8 cellular contexts compared by ENCODE assay signal in genomic region chr20:32091888-32092346, GRCh38. TPM values are rescaled to one million over a fixed set of nuclear protein-coding genes. Genes with fewer than 3 reads are reported as not detected.
DNase-seq lines count a peak whose midpoint lies in the region; ATAC-seq and TF ChIP-seq lines count a peak whose summit lies in the region.

No MANE protein-coding gene starts in this region.

- H4K20me1 ChIP-seq in SK-N-SH (ENCODE audit: insufficient read depth): no peaks in the 10 kb centered on the region

- H3K36me3 ChIP-seq in SK-N-SH (replicated peaks in 1 of 2; ENCODE audit: control insufficient read depth in 1 of 2, insufficient read depth in 2 of 2, low read length in 1 of 2): no peaks in the 10 kb centered on the region

- no peaks in the 10 kb centered on the region for H3K9me2 ChIP-seq in SK-N-SH

- TF ChIP-seq CTCF in GM12864 (IDR thresholded peaks at IDR 0.05; ENCODE audit: low read depth, low read length, missing control alignments) (peak; percentile 94), SK-N-SH (IDR thresholded peaks at IDR 0.05) (peak; percentile 95)

- no peaks in the 10 kb centered on the region; a peak in 1 of 4 replicates for H3K4me1 ChIP-seq in SK-N-SH (ENCODE audit: control insufficient read depth in 1 of 2, insufficient read depth in 2 of 2, low read depth in 1 of 2, low read length in 1 of 2)

- H3K79me2 ChIP-seq in SK-N-SH (ENCODE audit: insufficient read depth): no peaks in the 10 kb centered on the region

- peaks cover 10% of the 10 kb centered on the region; the same call in 1 of the 2 replicates for H3K27me3 ChIP-seq in SK-N-SH (ENCODE audit: insufficient read depth)

- no peak overlapping the region for H3K27ac ChIP-seq in SK-N-SH (ENCODE audit: low read depth in 2 of 2, low read length in 1 of 2)

- 11% methylated on average over 7 of the region's 7 CpGs for WGBS in SK-N-SH (ENCODE audit: low lambda C conversion rate)

- no peaks in the 10 kb centered on the region for H3F3A ChIP-seq in SK-N-SH (replicated peaks; ENCODE audit: insufficient read depth)

- H3K9me3 ChIP-seq in SK-N-SH: no peaks in the 10 kb centered on the region

- peak; percentile 75 for TF ChIP-seq RAD21 in SK-N-SH (IDR thresholded peaks at IDR 0.05; ENCODE audit: low read length)

- H3K4me2 ChIP-seq in SK-N-SH: no peak overlapping the region

- no peak overlapping the region for H3K9ac ChIP-seq in SK-N-SH

- ATAC-seq in HG02970 (IDR thresholded peaks at IDR 0.05; ENCODE audit: low FRiP score, unreplicated experiment): no peak

- intact Hi-C loops in posterior vena cava (cut with DNase I): no loop called here

- DNase-seq in GM12864 (ENCODE audit: low read depth) (peak; percentile 40), NCI-H1048 (lab: John Stamatoyannopoulos, UW) (peak; percentile 60), SK-N-SH (peak; percentile 82), glomerular endothelial cell (ENCODE audit: extremely low read depth, low read depth, low spot score) (peak; percentile 37), posterior vena cava (ENCODE audit: low spot score) (peak; percentile 92), ureter (ENCODE audit: low spot score) (peak; percentile 79)
- DNase-seq in activated naive CD4-positive, alpha-beta T cell (lab: John Stamatoyannopoulos, UW): peak; percentile 15 to 71 (median 50)

- no peak for TF ChIP-seq EP300 in SK-N-SH (IDR thresholded peaks at IDR 0.05; ENCODE audit: borderline replicate concordance in 1 of 2, low read depth in 1 of 2, low read length in 1 of 2)

- H3K4me3 ChIP-seq in GM12864 (ENCODE audit: low read depth, low read length) (no peak overlapping the region), SK-N-SH (ENCODE audit: low read depth in 2 of 2, low read length in 1 of 2) (peak overlapping the region in 1 of 2 experiments; percentile 50; a peak in 1 of 4 replicates)

- CTCF ChIA-PET in SK-N-SH (lab: Yijun Ruan, JAX): interaction anchor here (0.6 to 3.3 kb wide), 37 partner anchors 9 to 430 kb away, joined by 3 to 28 read pairs (median 4); partner anchors contain the start of genes PDRG1 and TM9SF4

- POLR2A ChIA-PET in SK-N-SH (lab: Yijun Ruan, JAX): interaction anchor here (0.8 kb wide), 1 partner anchor 18 kb away, joined by 3 read pairs; the partner anchor contains the start of gene TM9SF4

- no peak overlapping the region for H2AFZ ChIP-seq in SK-N-SH (ENCODE audit: low read depth)

TF ChIP-seq in SK-N-SH, 30 proteins besides CTCF, POLR2A, EP300 and RAD21:
- TF ChIP-seq ZBTB33 (IDR thresholded peaks at IDR 0.05; ENCODE audit: borderline replicate concordance, low read depth) (no peak), SMC3 (IDR thresholded peaks at IDR 0.05; ENCODE audit: low read depth, low read length) (peak; percentile 79), MXI1 (IDR thresholded peaks at IDR 0.05; ENCODE audit: low read depth, low read length) (peak; percentile 45; the same call in 1 of the 2 replicates)

RNA-seq across cellular contexts. Expression of gene TM9SF4, which starts 17.6 kb away (rescaled TPM):
- polyA plus RNA-seq in SK-N-SH (2012; rRNA removed): 61.0 and 67.8 TPM in 2 replicates
- polyA plus RNA-seq in SK-N-SH (2012; cell fraction: cytosol; rRNA removed): 40.5 and 43.7 TPM in 2 replicates
- polyA plus RNA-seq in SK-N-SH (2012; cell fraction: nucleus; rRNA removed): 69.3 and 83.9 TPM in 2 replicates
- total RNA-seq in glomerular endothelial cell (44.2 and 52.2 TPM in 2 replicates), posterior vena cava (10 to 100 TPM; 29.4 to 30.0 TPM), ureter (69.4 TPM)

RNA-seq across cellular contexts. Expression of gene HCK, which starts 39.9 kb away (rescaled TPM):
- polyA plus RNA-seq in SK-N-SH (2012; rRNA removed): not detected in 2 replicates
- not detected in 2 replicates for polyA plus RNA-seq in SK-N-SH (2012; cell fraction: cytosol; rRNA removed)
- not detected in 2 replicates for polyA plus RNA-seq in SK-N-SH (2012; cell fraction: nucleus; rRNA removed)
- total RNA-seq in glomerular endothelial cell (not detected in 2 replicates), posterior vena cava (10 to 100 TPM; 12.7 to 26.9 TPM), ureter (6.1 TPM)

Comparison
In these comparisons a context has a peak if more than half of its experiments do, and no peak if none do; other contexts are left out.
1. DNase-seq: peak in every context shown above with its lines; median percentile 92 in posterior vena cava; 82 in SK-N-SH; 79 in ureter; 60 in NCI-H1048; 50 in activated naive CD4-positive, alpha-beta T cell; 40 in GM12864; 37 in glomerular endothelial cell.